ENCODE assay signal across 20 cellular contexts in the genomic region with DNA sequence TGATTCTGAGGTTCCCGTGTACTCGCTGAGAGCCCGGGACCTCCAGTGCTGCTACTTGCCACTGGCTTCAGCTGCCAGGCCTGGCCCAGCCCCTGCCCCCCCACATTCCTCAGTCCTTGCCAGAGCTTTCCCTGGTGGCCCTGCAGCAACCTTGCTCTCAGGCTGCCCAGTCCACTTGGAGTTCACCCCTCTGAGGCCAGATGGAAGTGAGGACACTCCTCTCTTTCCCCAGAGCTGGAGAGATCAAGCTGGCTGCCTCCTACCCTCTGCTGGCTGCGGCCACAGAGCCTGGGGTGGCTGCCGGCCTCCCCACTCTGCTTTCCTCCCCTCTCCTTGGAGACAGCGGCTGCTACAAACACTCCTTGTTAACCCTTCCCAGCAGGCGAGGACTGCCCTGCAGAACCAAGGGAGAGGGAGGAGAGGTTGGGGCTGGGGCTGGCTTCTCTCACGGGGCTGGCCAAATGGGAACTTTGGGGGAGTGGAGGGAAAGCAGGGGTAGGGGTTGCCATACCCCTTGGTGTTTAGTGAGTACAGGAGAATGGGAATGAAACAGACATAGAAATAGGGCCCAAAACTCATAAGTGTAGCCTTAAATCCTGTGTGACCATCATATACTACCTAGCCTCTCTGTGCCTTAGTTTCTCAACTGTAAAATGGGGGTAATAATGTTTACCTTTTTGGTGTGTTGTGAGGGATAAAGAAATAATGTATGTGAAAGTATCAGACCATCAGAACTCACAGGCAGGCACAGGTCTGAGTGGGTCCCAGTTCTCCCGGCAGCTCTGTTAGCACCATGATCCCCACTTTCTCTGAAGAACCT. TPM values are rescaled to one million over a fixed set of nuclear protein-coding genes. Genes with fewer than 3 reads are reported as not detected.
DNase-seq lines count a peak whose midpoint lies in the region; ATAC-seq and TF ChIP-seq lines count a peak whose summit lies in the region.
"Had no signal": no experiment of that assay in that cellular context is flagged by ENCODE, and none has a peak within 500 bp of the region (broad histone marks: within the 10 kb centered on the region; RNA-seq: fewer than 3 reads in every experiment).

A gene (minus strand): TSS at position 295 of the 820 bp plus-strand sequence. CDS start 389 bp downstream, outside the sequence.

- H3K18ac ChIP-seq in neuronal stem cell (ENCODE audit: low read length): peak within 1 kb of the TSS; percentile 31

- peaks cover 70% of the 10 kb centered on the region for H3K27me3 Mint-ChIP-seq in Calu3 (ENCODE audit: unreplicated experiment)

- H3K4me3 Mint-ChIP-seq in Calu3 (ENCODE audit: low read depth, unreplicated experiment): no peak within 1 kb of the TSS
- H3K4me3 Mint-ChIP-seq: natural killer cell treated with Interleukin-12 subunit alpha and Interleukin-12 subunit beta and Interleukin-15 and Interleukin-18, amount 100 ng/mL, for 72 hours; T-cell had no signal

- H3K4me1 ChIP-seq in neuronal stem cell (ENCODE audit: control insufficient read depth in 2 of 2, insufficient read depth in 1 of 2, low read depth in 1 of 2, low read length in 2 of 2) (peaks cover 5 to 7% of the 10 kb centered on the region in 2 donors), hepatocyte (ENCODE audit: insufficient read depth) (peaks cover 5% of the 10 kb centered on the region)

- H4K8ac ChIP-seq in neuronal stem cell (ENCODE audit: low read depth, low read length): peak within 1 kb of the TSS; percentile 45

- no TSS peak for BruUV-seq in Calu3 (replicated peaks; lab: Mats Ljungman, UMichigan)

- no peaks in the 10 kb centered on the region for H3K9me2 ChIP-seq in hepatocyte (replicated peaks; ENCODE audit: insufficient read depth)

- H2AK5ac ChIP-seq in neuronal stem cell (ENCODE audit: low read depth, low read length): no peak within 1 kb of the TSS

- no peak within 1 kb of the TSS for H3K23ac ChIP-seq in neuronal stem cell (ENCODE audit: low read depth, low read length, poor library complexity)

- no peak within 1 kb of the TSS for H4K91ac ChIP-seq in neuronal stem cell (ENCODE audit: low read depth, low read length, poor library complexity)

- peak within 1 kb of the TSS; percentile 16 for H2BK12ac ChIP-seq in neuronal stem cell (ENCODE audit: low read length)

- no peak within 1 kb of the TSS for H3K4ac ChIP-seq in neuronal stem cell (ENCODE audit: low read length)

- peaks cover 15% of the 10 kb centered on the region for H3K36me3 Mint-ChIP-seq in Calu3 (ENCODE audit: insufficient read depth, unreplicated experiment)
- H3K36me3 Mint-ChIP-seq: natural killer cell treated with Interleukin-12 subunit alpha and Interleukin-12 subunit beta and Interleukin-15 and Interleukin-18, amount 100 ng/mL, for 72 hours; T-cell had no signal

- no peaks in the 10 kb centered on the region for H3K4me1 Mint-ChIP-seq in Calu3 (ENCODE audit: low read depth, unreplicated experiment)

- intact Hi-C loops in Calu3 (cut with micrococcal nuclease; ENCODE audit: unreplicated experiment): no loop called here

- CTCF ChIA-PET in Calu3 (lab: Charles Lee): no interaction called here

- TF ChIP-seq CTCF in Calu3 (IDR thresholded peaks at IDR 0.05; ENCODE audit: unreplicated experiment) (no peak), hepatocyte (IDR thresholded peaks at IDR 0.05; ENCODE audit: poor library complexity) (no peak)

- no peaks in the 10 kb centered on the region for H3K79me1 ChIP-seq in neuronal stem cell (ENCODE audit: low read depth, low read length)

- H2AFZ ChIP-seq in neuronal stem cell (ENCODE audit: low read length): peak within 1 kb of the TSS; percentile 19
- no peak within 1 kb of the TSS for H2AFZ ChIP-seq in hepatocyte

- peak within 1 kb of the TSS; percentile 65 for H3K9ac ChIP-seq in neuronal stem cell (ENCODE audit: low read depth, low read length, poor library complexity)

- no peak within 1 kb of the TSS for H2BK120ac ChIP-seq in neuronal stem cell (ENCODE audit: low read depth, low read length)

- no peak within 1 kb of the TSS for H3K4me2 ChIP-seq in neuronal stem cell (ENCODE audit: insufficient read depth, low read length, poor library complexity, severe bottlenecking)
- H3K4me2 ChIP-seq in hepatocyte: no peak within 1 kb of the TSS

- no peak for ATAC-seq in GM21528 (IDR thresholded peaks at IDR 0.05; ENCODE audit: low FRiP score, unreplicated experiment)
- ATAC-seq: natural killer cell treated with Interleukin-12 subunit alpha and Interleukin-12 subunit beta and Interleukin-15 and Interleukin-18, amount 100 ng/mL, for 72 hours; T-cell had no signal

- no peak within 1 kb of the TSS for H2BK5ac ChIP-seq in neuronal stem cell (ENCODE audit: low read length)

- no peaks in the 10 kb centered on the region for H3K9me3 ChIP-seq in neuronal stem cell (replicated peaks in 1 of 2; ENCODE audit: control insufficient read depth in 2 of 2, insufficient read depth in 1 of 2, low read depth in 1 of 2, low read length in 2 of 2)
- H3K9me3 ChIP-seq in hepatocyte (ENCODE audit: low read depth): no peaks in the 10 kb centered on the region
- H3K9me3 ChIP-seq: testis had no signal

- no peak within 1 kb of the TSS for H3K4me3 ChIP-seq in neuronal stem cell (ENCODE audit: low read length in 2 of 2)
- no peak within 1 kb of the TSS for H3K4me3 ChIP-seq in hepatocyte
- H3K4me3 ChIP-seq: coronary artery, lung, testis had no signal

- H4K20me1 ChIP-seq in hepatocyte (ENCODE audit: insufficient read depth, poor library complexity, severe bottlenecking): no peaks in the 10 kb centered on the region

- H3K14ac ChIP-seq in neuronal stem cell (ENCODE audit: low read length): no peak within 1 kb of the TSS

- no peaks in the 10 kb centered on the region for H3K9me3 Mint-ChIP-seq in Calu3 (ENCODE audit: low read depth, unreplicated experiment)
- H3K9me3 Mint-ChIP-seq: natural killer cell treated with Interleukin-12 subunit alpha and Interleukin-12 subunit beta and Interleukin-15 and Interleukin-18, amount 100 ng/mL, for 72 hours; T-cell had no signal

- H3K27me3 ChIP-seq in neuronal stem cell (ENCODE audit: control insufficient read depth in 3 of 3, insufficient read depth in 3 of 3, low read depth in 1 of 3, low read length in 3 of 3): peaks cover 0 to 37% (median 14%) of the 10 kb centered on the region in 3 experiments
- peaks cover 26% of the 10 kb centered on the region for H3K27me3 ChIP-seq in hepatocyte
- H3K27me3 ChIP-seq: testis had no signal

- H3K27ac Mint-ChIP-seq in Calu3 (ENCODE audit: unreplicated experiment): no peak within 1 kb of the TSS
- H3K27ac Mint-ChIP-seq: natural killer cell treated with Interleukin-12 subunit alpha and Interleukin-12 subunit beta and Interleukin-15 and Interleukin-18, amount 100 ng/mL, for 72 hours; T-cell had no signal

- peak; percentile 13 for DNase-seq in Calu3
- DNase-seq in LHCN-M2 (ENCODE audit: low read depth): peak; percentile 5
- DNase-seq in fibroblast of gingiva (ENCODE audit: low read depth): peak; percentile 21
- DNase-seq in neuronal stem cell (ENCODE audit: low spot score): no peak
- DNase-seq in hepatocyte (ENCODE audit: low spot score): no peak
- no peak for DNase-seq in NCI-H1694 (lab: John Stamatoyannopoulos, UW)
- DNase-seq: activated CD4-positive, alpha-beta T cell treated with anti-CD3 and anti-CD28 coated beads, Interleukin-2, amount 50 U/mL, for 4 hours; activated naive CD4-positive, alpha-beta T cell treated with Interleukin-2 at 50 U/mL for 16 hours; activated T-cell treated with anti-CD3 and anti-CD28 coated beads for 4 hours; Kasumi-1; NCI-H1417 treated with DMSO at 0.1 percent for 48 hours; NCI-H2227 treated with DMSO at 0.1 percent for 48 hours; T-cell; testis had no signal

- WGBS in neuronal stem cell (ENCODE audit: extremely low coverage in 2 of 2, insufficient read length in 2 of 2, insufficient replicate concordance in 1 of 2), 2 donors: no CpG with 5 or more reads among the region's 9 CpGs
- 64% methylated on average over 9 of the region's 9 CpGs for WGBS in hepatocyte (ENCODE audit: low lambda C conversion rate, missing lambda C conversion rate)

- H3K36me3 ChIP-seq in neuronal stem cell (replicated peaks in 1 of 2; ENCODE audit: control insufficient read depth in 2 of 2, insufficient read depth in 2 of 2, low read length in 2 of 2) (no peaks in the 10 kb centered on the region), hepatocyte (replicated peaks; ENCODE audit: insufficient read depth, low read depth) (no peaks in the 10 kb centered on the region)

- H3K79me2 ChIP-seq in hepatocyte: no peaks in the 10 kb centered on the region

- peak within 1 kb of the TSS; percentile 32 for H2BK15ac ChIP-seq in neuronal stem cell (ENCODE audit: low read length)

- H3K27ac ChIP-seq in neuronal stem cell (replicated peaks; ENCODE audit: low read length) (no peak within 1 kb of the TSS), hepatocyte (no peak within 1 kb of the TSS)
- H3K27ac ChIP-seq: coronary artery, epithelial cell of prostate, testis had no signal

RNA-seq across cellular contexts. Expression of the gene that starts here (rescaled TPM):
- total RNA-seq in Calu3 (2022): not detected in 2 replicates
- total RNA-seq in LHCN-M2 (2014; rRNA removed): not detected in 2 replicates
- 0.01 TPM for polyA plus RNA-seq in LHCN-M2 (2012)
- polyA plus RNA-seq in neuronal stem cell (2013, experiment 1 of 2): 0.15 TPM
- polyA plus RNA-seq in neuronal stem cell (2013, experiment 2 of 2): 0.19 TPM
- not detected in 2 replicates for total RNA-seq in hepatocyte
- polyA plus RNA-seq in hepatocyte: not detected in 2 replicates
- total RNA-seq: natural killer cell treated with Interleukin-12 subunit alpha and Interleukin-12 subunit beta and Interleukin-15 and Interleukin-18, amount 100 ng/mL, for 72 hours; posterior vena cava had no signal

Comparison
In these comparisons a context has a peak if more than half of its experiments do, and no peak if none do; other contexts are left out.
1. Peak in DNase-seq in Calu3; RNA of the gene not detected or under 1 TPM.
2. Peak in DNase-seq in LHCN-M2; RNA of the gene not detected or under 1 TPM.